Comparison of ENCODE assay signal across 1 cellular context in genomic region chr6:110815260-110816109, GRCh38.
TF ChIP-seq lines count a peak whose summit lies in the region.

Gene CDK19, minus strand, starts transcription at chr6:110815469. Its CDS starts 333 bp downstream, at chr6:110815136.

TF ChIP-seq in HepG2, 621 proteins besides CTCF, POLR2A, EP300 and RAD21 (continued from another document and continues in another):
- no peak for TF ChIP-seq ZNF784 (CRISPR knock-in tag; IDR thresholded peaks at IDR 0.05; ENCODE audit: borderline replicate concordance)
- TF ChIP-seq ZNF547 (CRISPR knock-in tag; IDR thresholded peaks at IDR 0.05): peak; percentile 79; the same call in 1 of the 2 replicates
- no peak for TF ChIP-seq ZNF691 (CRISPR knock-in tag; IDR thresholded peaks at IDR 0.05; ENCODE audit: borderline replicate concordance, low read depth)
- no peak for TF ChIP-seq ZNF20 (CRISPR knock-in tag; IDR thresholded peaks at IDR 0.05)
- TF ChIP-seq ZNF251 (CRISPR knock-in tag; IDR thresholded peaks at IDR 0.05): no peak
- TF ChIP-seq ZNF225 (CRISPR knock-in tag; IDR thresholded peaks at IDR 0.05): no peak
- TF ChIP-seq ZNF431 (CRISPR knock-in tag; IDR thresholded peaks at IDR 0.05; ENCODE audit: borderline replicate concordance, low read depth): peak; percentile 65; the same call in 1 of the 2 replicates
- no peak; the same call in 1 of the 2 replicates for TF ChIP-seq KLF9 (CRISPR knock-in tag; IDR thresholded peaks at IDR 0.05; ENCODE audit: low read depth)
- peak; percentile 52; the same call in 1 of the 2 replicates for TF ChIP-seq ZSCAN29 (CRISPR knock-in tag; conservative IDR thresholded peaks at IDR 0.05)
- no peak for TF ChIP-seq ZNF615 (CRISPR knock-in tag; IDR thresholded peaks at IDR 0.05; ENCODE audit: borderline replicate concordance)
- TF ChIP-seq FOXP4 (CRISPR knock-in tag; IDR thresholded peaks at IDR 0.05): no peak
- no peak for TF ChIP-seq ZNF660 (CRISPR knock-in tag; IDR thresholded peaks at IDR 0.05; ENCODE audit: borderline replicate concordance, low read depth)
- no peak for TF ChIP-seq ZNF564 (CRISPR knock-in tag; IDR thresholded peaks at IDR 0.05)
- no peak for TF ChIP-seq MED8 (CRISPR knock-in tag; IDR thresholded peaks at IDR 0.05; ENCODE audit: insufficient replicate concordance)
- peak; percentile 97 for TF ChIP-seq ASH2L (IDR thresholded peaks at IDR 0.05; ENCODE audit: insufficient read length, low read depth, low read length)
- no peak for TF ChIP-seq SMAD9 (CRISPR knock-in tag; IDR thresholded peaks at IDR 0.05)
- TF ChIP-seq E2F1 (CRISPR knock-in tag; IDR thresholded peaks at IDR 0.05): no peak
- no peak for TF ChIP-seq ZNF124 (CRISPR knock-in tag; IDR thresholded peaks at IDR 0.05)
- TF ChIP-seq ZNF761 (CRISPR knock-in tag; conservative IDR thresholded peaks at IDR 0.05): no peak
- no peak for TF ChIP-seq ZFP41 (CRISPR knock-in tag; IDR thresholded peaks at IDR 0.05; ENCODE audit: borderline replicate concordance)
- TF ChIP-seq NFKBIZ (CRISPR knock-in tag; IDR thresholded peaks at IDR 0.05): peak; percentile 77
- peak; percentile 83 for TF ChIP-seq MXD4 (CRISPR knock-in tag; IDR thresholded peaks at IDR 0.05)
- TF ChIP-seq PREB (CRISPR knock-in tag; IDR thresholded peaks at IDR 0.05): peak; percentile 16; the same call in 1 of the 2 replicates
- TF ChIP-seq ISX (CRISPR knock-in tag; conservative IDR thresholded peaks at IDR 0.05): 0 out of 2 replicates have a peak, but pooled peaks have one; percentile 12
- peak; percentile 74; the same call in 1 of the 2 replicates for TF ChIP-seq HDAC1 (CRISPR knock-in tag; IDR thresholded peaks at IDR 0.05)
- no peak for TF ChIP-seq ZMYM2 (CRISPR knock-in tag; IDR thresholded peaks at IDR 0.05)
- TF ChIP-seq GATAD1 (CRISPR knock-in tag; IDR thresholded peaks at IDR 0.05): peak; percentile 85
- no peak for TF ChIP-seq JUN (CRISPR knock-in tag; IDR thresholded peaks at IDR 0.05)
- 0 out of 2 replicates have a peak, but pooled peaks have one; percentile 38 for TF ChIP-seq ATF5 (CRISPR knock-in tag; IDR thresholded peaks at IDR 0.05; ENCODE audit: low read depth)
- TF ChIP-seq ZNF224 (CRISPR knock-in tag; IDR thresholded peaks at IDR 0.05): no peak
- TF ChIP-seq HIVEP1 (CRISPR knock-in tag; IDR thresholded peaks at IDR 0.05): peak; percentile 94
- no peak for TF ChIP-seq ZC3H13 (CRISPR knock-in tag; IDR thresholded peaks at IDR 0.05)
- TF ChIP-seq REXO4 (CRISPR knock-in tag; IDR thresholded peaks at IDR 0.05; ENCODE audit: borderline replicate concordance): no peak; the same call in 1 of the 2 replicates
- no peak; the same call in 1 of the 2 replicates for TF ChIP-seq HOXA5 (CRISPR knock-in tag; IDR thresholded peaks at IDR 0.05)
- no peak for TF ChIP-seq ZNF10 (CRISPR knock-in tag; IDR thresholded peaks at IDR 0.05; ENCODE audit: borderline replicate concordance, low read depth)
- peak; percentile 78 for TF ChIP-seq POGK (CRISPR knock-in tag; conservative IDR thresholded peaks at IDR 0.05)
- TF ChIP-seq ZSCAN20 (CRISPR knock-in tag; IDR thresholded peaks at IDR 0.05; ENCODE audit: borderline replicate concordance): no peak
- TF ChIP-seq MNT (IDR thresholded peaks at IDR 0.05): peak; percentile 49; the same call in 1 of the 2 replicates
- TF ChIP-seq ZFYVE20 (CRISPR knock-in tag; IDR thresholded peaks at IDR 0.05; ENCODE audit: borderline replicate concordance, low read depth): no peak
- no peak for TF ChIP-seq DZIP1 (CRISPR knock-in tag; IDR thresholded peaks at IDR 0.05)
- TF ChIP-seq PRDM10 (CRISPR knock-in tag; IDR thresholded peaks at IDR 0.05; ENCODE audit: low read depth): peak; percentile 68; the same call in 1 of the 2 replicates
- no peak for TF ChIP-seq ZNF354B (CRISPR knock-in tag; IDR thresholded peaks at IDR 0.05)
